In genomic region chr15:52679232-52680040, GRCh38 we compare ENCODE assay signal across 8 cellular contexts. TPM values are rescaled to one million over a fixed set of nuclear protein-coding genes. Genes with fewer than 3 reads are reported as not detected.
A peak's percentile ranks its signal among the peaks of the same experiment; 100 is the strongest.
DNase-seq lines count a peak whose midpoint lies in the region; ATAC-seq, FAIRE-seq and TF ChIP-seq lines count a peak whose summit lies in the region.

ATOSA (minus strand) TSS chr15:52679388; CDS start chr15:52678021, 1,367 bp downstream.

- H3K27me3 Mint-ChIP-seq in WTC11 (ENCODE audit: low read depth): peaks cover 12% of the 10 kb centered on the region

- POLR2A ChIA-PET in WTC11 (lab: Charles Lee): interaction anchor here (0.6 to 1.4 kb wide), 5 partner anchors 30 to 1161 kb away, joined by 3 to 6 read pairs (median 3); no protein-coding TSS in a partner anchor

- H3K36me3 ChIP-seq in bronchial epithelial cell (ENCODE audit: control insufficient read depth, insufficient read depth, low read length) (no peaks in the 10 kb centered on the region), smooth muscle cell (ENCODE audit: low read depth) (no peaks in the 10 kb centered on the region)

- H3K27ac ChIP-seq in smooth muscle cell (ENCODE audit: low read depth): peak within 1 kb of the TSS; percentile 94

- ATAC-seq in GM18870 (IDR thresholded peaks at IDR 0.05; ENCODE audit: unreplicated experiment) (peak; percentile 42), HG03135 (IDR thresholded peaks at IDR 0.05; ENCODE audit: unreplicated experiment) (peak; percentile 62), WTC11 (peak; percentile 77)

- H3K27me3 ChIP-seq in bronchial epithelial cell (ENCODE audit: control insufficient read depth, insufficient read depth, low read length) (no peaks in the 10 kb centered on the region), smooth muscle cell (ENCODE audit: low read depth) (no peaks in the 10 kb centered on the region)

- TF ChIP-seq CTCF in WTC11 (IDR thresholded peaks at IDR 0.05): no peak
- no peak for TF ChIP-seq CTCF in bronchial epithelial cell (IDR thresholded peaks at IDR 0.05; ENCODE audit: insufficient read depth, low read length, severe bottlenecking)
- TF ChIP-seq CTCF in smooth muscle cell (IDR thresholded peaks at IDR 0.05; ENCODE audit: borderline replicate concordance, insufficient read depth, poor library complexity, severe bottlenecking): no peak

- peak; percentile 81 for DNase-seq in ACHN
- peak; percentile 63 for DNase-seq in NCI-H2196 treated with DMSO at 0.1 percent for 48 hours (lab: John Stamatoyannopoulos, UW; ENCODE audit: unreplicated experiment)
- peak; percentile 92 for DNase-seq in WTC11 (ENCODE audit: low spot score)
- DNase-seq in bronchial epithelial cell (ENCODE audit: low read depth): peak; percentile 82
- DNase-seq in iPS-NIHi7 (ENCODE audit: extremely low spot score): peak; percentile 91
- DNase-seq in smooth muscle cell (lab: John Stamatoyannopoulos, UW; ENCODE audit: unreplicated experiment): peak; percentile 79

- no peaks in the 10 kb centered on the region for H3K9me3 Mint-ChIP-seq in WTC11

- H2AFZ ChIP-seq in smooth muscle cell (ENCODE audit: low read depth): peak within 1 kb of the TSS; percentile 89

- H3K4me3 ChIP-seq in bronchial epithelial cell (ENCODE audit: low read depth, low read length) (peak within 1 kb of the TSS; percentile 96), smooth muscle cell (peak within 1 kb of the TSS; percentile 92)

- under 1% methylated on average over 46 of the region's 55 CpGs for WGBS in smooth muscle cell (ENCODE audit: low lambda C conversion rate)

- H3K4me2 ChIP-seq in smooth muscle cell: peak within 1 kb of the TSS; percentile 97

- no peaks in the 10 kb centered on the region for H3K36me3 Mint-ChIP-seq in WTC11

- peaks cover 12% of the 10 kb centered on the region for H3K4me1 ChIP-seq in smooth muscle cell (ENCODE audit: low read depth)

- CTCF ChIA-PET in WTC11 (lab: Charles Lee): interaction anchor here (0.9 to 1.4 kb wide), 3 partner anchors 27 to 384 kb away, joined by 3 to 7 read pairs (median 3); partner anchors contain the start of gene MYO5C

- peaks cover 21% of the 10 kb centered on the region for H3K4me1 Mint-ChIP-seq in WTC11

- no peaks in the 10 kb centered on the region for H4K20me1 ChIP-seq in smooth muscle cell (ENCODE audit: low read depth)

- H3K4me3 Mint-ChIP-seq in WTC11: peak within 1 kb of the TSS; percentile 98

- peak within 1 kb of the TSS; percentile 90 for H3K9ac ChIP-seq in smooth muscle cell (ENCODE audit: low read depth)

- H3K79me2 ChIP-seq in smooth muscle cell (ENCODE audit: low read depth): peaks cover 22% of the 10 kb centered on the region

- in situ Hi-C loops in ACHN (cut with HindIII; ENCODE audit: low pct_ligation_motif_present, low pct_unique_long_range_greater_than_20kb, low sequenced_read_pairs): no loop called here

- no peaks in the 10 kb centered on the region for H3K9me3 ChIP-seq in smooth muscle cell (replicated peaks; ENCODE audit: low read depth)

- no peak for FAIRE-seq in bronchial epithelial cell (lab: Jason Lieb, UNC)

- H3K27ac Mint-ChIP-seq in WTC11: peak within 1 kb of the TSS; percentile 98

- peaks cover 6% of the 10 kb centered on the region for H3F3A ChIP-seq in smooth muscle cell (ENCODE audit: low read depth)

TF ChIP-seq in WTC11, 78 proteins besides CTCF, POLR2A, EP300 and RAD21 (continues in another document):
- TF ChIP-seq CREM (CRISPR knock-in tag; IDR thresholded peaks at IDR 0.05): peak; percentile 22; the same call in 1 of the 2 replicates
- peak; percentile 98 for TF ChIP-seq USF2 (CRISPR knock-in tag; IDR thresholded peaks at IDR 0.05)
- TF ChIP-seq MAX (CRISPR knock-in tag; IDR thresholded peaks at IDR 0.05): peak; percentile 85
- TF ChIP-seq USF1 (CRISPR knock-in tag; IDR thresholded peaks at IDR 0.05): peak; percentile 97
- no peak for TF ChIP-seq STAT6 (CRISPR knock-in tag; conservative IDR thresholded peaks at IDR 0.05; ENCODE audit: low read depth)
- no peak for TF ChIP-seq CDX4 (CRISPR knock-in tag; IDR thresholded peaks at IDR 0.05; ENCODE audit: borderline replicate concordance)
- TF ChIP-seq ZNF423 (CRISPR knock-in tag; IDR thresholded peaks at IDR 0.05): peak; percentile 63; the same call in 1 of the 2 replicates
- no peak for TF ChIP-seq ERG (CRISPR knock-in tag; IDR thresholded peaks at IDR 0.05)
- TF ChIP-seq ZNF263 (CRISPR knock-in tag; IDR thresholded peaks at IDR 0.05; ENCODE audit: low read depth): peak; percentile 85
- peak; percentile 99 for TF ChIP-seq FOXK1 (CRISPR knock-in tag; IDR thresholded peaks at IDR 0.05)
- TF ChIP-seq KAT7 (CRISPR knock-in tag; IDR thresholded peaks at IDR 0.05; ENCODE audit: borderline replicate concordance): 0 out of 2 replicates have a peak, but pooled peaks have one; percentile 28

RNA-seq across cellular contexts. Expression of gene ATOSA, which starts in this region (rescaled TPM):
- total RNA-seq in WTC11 (2021): 11.8 to 13.2 TPM (median 11.9 TPM) in 3 replicates
- 16.6 and 20.0 TPM in 2 replicates for total RNA-seq in bronchial epithelial cell
- 45.0 and 45.1 TPM in 2 replicates for total RNA-seq in smooth muscle cell
- 10.3 and 12.3 TPM in 2 replicates for polyA plus RNA-seq in smooth muscle cell

Comparison
In these comparisons a context has a peak if more than half of its experiments do, and no peak if none do; other contexts are left out.
1. Peak in every context shown above with its lines: DNase-seq, ATAC-seq, H3K4me3 ChIP-seq and H3K27ac ChIP-seq.